Comparison of ENCODE assay signal across 17 cellular contexts in genomic region chr13:110690516-110690915, GRCh38. TPM values are rescaled to one million over a fixed set of nuclear protein-coding genes. Genes with fewer than 3 reads are reported as not detected.
DNase-seq lines count a peak whose midpoint lies in the region; ATAC-seq, FAIRE-seq and TF ChIP-seq lines count a peak whose summit lies in the region.
"Had no signal": no experiment of that assay in that cellular context is flagged by ENCODE, and none has a peak within 500 bp of the region (broad histone marks: within the 10 kb centered on the region; RNA-seq: fewer than 3 reads in every experiment).

No MANE protein-coding gene starts in this region.

- TF ChIP-seq CTCF in DND-41 (IDR thresholded peaks at IDR 0.05; ENCODE audit: borderline replicate concordance, extremely low read depth, low read length, poor library complexity, severe bottlenecking) = no peak
- no peak for TF ChIP-seq CTCF in WERI-Rb-1 (IDR thresholded peaks at IDR 0.05; ENCODE audit: low read depth, low read length)
- no peak for TF ChIP-seq CTCF in pancreas (IDR thresholded peaks at IDR 0.05)

- H3K27me3 ChIP-seq in DND-41 (ENCODE audit: insufficient read depth, low read length, poor library complexity) = no peaks in the 10 kb centered on the region
- no peaks in the 10 kb centered on the region for H3K27me3 ChIP-seq in WERI-Rb-1 (ENCODE audit: insufficient read depth, low read depth, severe bottlenecking)
- H3K27me3 ChIP-seq in pancreas = no peaks in the 10 kb centered on the region
- no peaks in the 10 kb centered on the region for H3K27me3 ChIP-seq in MG63
- H3K27me3 ChIP-seq: BLaER1 had no signal

- H3K79me2 ChIP-seq in DND-41 (ENCODE audit: insufficient read depth, low read length) = peaks cover 4% of the 10 kb centered on the region; the same call in 1 of the 2 replicates

- H3K27ac ChIP-seq in DND-41 (ENCODE audit: low read length) (no peak overlapping the region), WERI-Rb-1 (no peak overlapping the region), pancreas (no peak overlapping the region)
- H3K27ac ChIP-seq: BLaER1 had no signal

- H3K27me3 Mint-ChIP-seq in activated T-helper 1 cell treated with anti-CD3 and anti-CD28 coated beads, Interleukin-12 subunit alpha, Interleukin-12 subunit beta, Interleukin-2, Interleukin-4 antibody, amounts not matched to agents 30 ng/mL and 10 ng/mL and 1 ng/mL, durations not matched to agents 14 hours and 24 hours and 36 hours (ENCODE audit: insufficient read depth) = no peaks in the 10 kb centered on the region

- no peaks in the 10 kb centered on the region for H3K4me1 ChIP-seq in DND-41 (ENCODE audit: insufficient read depth, low read length)
- peaks cover 0 to 4% (median 0%) of the 10 kb centered on the region in 3 donors for H3K4me1 ChIP-seq in pancreas

- H3K36me3 Mint-ChIP-seq in activated T-helper 1 cell treated with anti-CD3 and anti-CD28 coated beads, Interleukin-12 subunit alpha, Interleukin-12 subunit beta, Interleukin-2, Interleukin-4 antibody, amounts not matched to agents 30 ng/mL and 10 ng/mL and 1 ng/mL, durations not matched to agents 14 hours and 24 hours and 36 hours (ENCODE audit: low read depth) = peaks cover 11% of the 10 kb centered on the region

- no peaks in the 10 kb centered on the region for H3K9me3 ChIP-seq in DND-41 (ENCODE audit: insufficient read depth, low read length, severe bottlenecking)
- H3K9me3 ChIP-seq in WERI-Rb-1 (ENCODE audit: severe bottlenecking) = no peaks in the 10 kb centered on the region
- H3K9me3 ChIP-seq in pancreas = no peaks in the 10 kb centered on the region
- no peaks in the 10 kb centered on the region for H3K9me3 ChIP-seq in MG63
- H3K9me3 ChIP-seq: BLaER1, SK-N-SH had no signal

- no peaks in the 10 kb centered on the region for H3K9me3 Mint-ChIP-seq in activated T-helper 1 cell treated with anti-CD3 and anti-CD28 coated beads, Interleukin-12 subunit alpha, Interleukin-12 subunit beta, Interleukin-2, Interleukin-4 antibody, amounts not matched to agents 30 ng/mL and 10 ng/mL and 1 ng/mL, durations not matched to agents 14 hours and 24 hours and 36 hours

- intact Hi-C loops in left colon (cut with DNase I, micrococcal nuclease) = no loop called here
- intact Hi-C loops in pancreas (cut with DNase I) = no loop called here
- intact Hi-C loops in activated T-helper 1 cell treated with anti-CD3 and anti-CD28 coated beads, Interleukin-12 subunit alpha, Interleukin-12 subunit beta, Interleukin-2, Interleukin-4 antibody, amounts not matched to agents 30 ng/mL and 10 ng/mL and 1 ng/mL, durations not matched to agents 14 hours and 24 hours and 36 hours (cut with micrococcal nuclease) = no loop called here

- no peak for DNase-seq in DND-41
- DNase-seq in WERI-Rb-1 = peak; percentile 5
- DNase-seq in left colon = no peak
- peak in 3 of 6 donors; percentile 14 to 41 (median 37) for DNase-seq in pancreas
- no peak for DNase-seq in activated T-helper 1 cell treated with anti-CD3 and anti-CD28 coated beads, Interleukin-12 subunit alpha, Interleukin-12 subunit beta, Interleukin-2, Interleukin-4 antibody, amounts not matched to agents 30 ng/mL and 10 ng/mL and 1 ng/mL, durations not matched to agents 14 hours and 24 hours and 36 hours (ENCODE audit: low spot score)
- no peak for DNase-seq in AG08395 (ENCODE audit: low spot score)
- no peak for DNase-seq in MG63
- DNase-seq: KG1, NCI-H1092, NCI-H226, Right ventricle myocardium superior, SK-N-SH had no signal

- no peak for FAIRE-seq in pancreas (lab: Jason Lieb, UNC)
- FAIRE-seq: GM12892, GM19239 had no signal

- H3K4me2 ChIP-seq in DND-41 (ENCODE audit: insufficient read depth, low read length) = no peak overlapping the region
- H3K4me2 ChIP-seq: BLaER1, SK-N-SH had no signal

- no peak overlapping the region for H3K4me3 Mint-ChIP-seq in activated T-helper 1 cell treated with anti-CD3 and anti-CD28 coated beads, Interleukin-12 subunit alpha, Interleukin-12 subunit beta, Interleukin-2, Interleukin-4 antibody, amounts not matched to agents 30 ng/mL and 10 ng/mL and 1 ng/mL, durations not matched to agents 14 hours and 24 hours and 36 hours

- H3K27ac Mint-ChIP-seq in activated T-helper 1 cell treated with anti-CD3 and anti-CD28 coated beads, Interleukin-12 subunit alpha, Interleukin-12 subunit beta, Interleukin-2, Interleukin-4 antibody, amounts not matched to agents 30 ng/mL and 10 ng/mL and 1 ng/mL, durations not matched to agents 14 hours and 24 hours and 36 hours = no peak overlapping the region

- WGBS in pancreas, 2 donors = 39 to 44% methylated on average over 8 of the region's 8 CpGs

- no peak overlapping the region for H2AFZ ChIP-seq in DND-41 (ENCODE audit: low read depth, low read length)

- H3K4me3 ChIP-seq in DND-41 (ENCODE audit: low read depth in 1 of 2, low read length in 2 of 2) (no peak overlapping the region), WERI-Rb-1 (ENCODE audit: low read depth, low read length) (no peak overlapping the region), pancreas (no peak overlapping the region), MG63 (no peak overlapping the region)
- H3K4me3 ChIP-seq: BLaER1 had no signal

- H4K20me1 ChIP-seq in DND-41 (ENCODE audit: insufficient read depth, low read length) = peaks cover 11% of the 10 kb centered on the region

- ATAC-seq in DND-41 (ENCODE audit: insufficient read depth, low read depth) = 0 out of 3 replicates have a peak, but pooled peaks have one; percentile 22
- peak; percentile 14 for ATAC-seq in left colon
- peak; percentile 63 to 89 (median 79) for ATAC-seq in pancreas
- no peak for ATAC-seq in GM19455 (IDR thresholded peaks at IDR 0.05; ENCODE audit: unreplicated experiment)
- ATAC-seq: Panc1 had no signal

- no peaks in the 10 kb centered on the region for H3K4me1 Mint-ChIP-seq in activated T-helper 1 cell treated with anti-CD3 and anti-CD28 coated beads, Interleukin-12 subunit alpha, Interleukin-12 subunit beta, Interleukin-2, Interleukin-4 antibody, amounts not matched to agents 30 ng/mL and 10 ng/mL and 1 ng/mL, durations not matched to agents 14 hours and 24 hours and 36 hours (ENCODE audit: low read depth)

- H3K9ac ChIP-seq in DND-41 (ENCODE audit: low read depth, low read length) = no peak overlapping the region
- H3K9ac ChIP-seq: BLaER1, SK-N-SH had no signal

- H3K36me3 ChIP-seq in DND-41 (ENCODE audit: insufficient read depth, low read length) = peaks cover 60% of the 10 kb centered on the region
- peaks cover 71% of the 10 kb centered on the region for H3K36me3 ChIP-seq in WERI-Rb-1
- H3K36me3 ChIP-seq in pancreas = peaks cover 0 to 17% (median 0%) of the 10 kb centered on the region in 3 donors
- peaks cover 50% of the 10 kb centered on the region for H3K36me3 ChIP-seq in MG63

RNA-seq across cellular contexts. Expression of gene CARS2, which starts 15.4 kb away (rescaled TPM):
- total RNA-seq in left colon (10 to 100 TPM; 38.4 to 55.8 TPM), pancreas (10 to 100 TPM; 18.2 to 38.8 (median 22.6) TPM)
- polyA plus RNA-seq in pancreas = 10 to 100 TPM; 92.3 to 98.7 TPM
- 106 and 110 TPM in 2 replicates for total RNA-seq in activated T-helper 1 cell treated with anti-CD3 and anti-CD28 coated beads, Interleukin-12 subunit alpha, Interleukin-12 subunit beta, Interleukin-2, Interleukin-4 antibody, amounts not matched to agents 30 ng/mL and 10 ng/mL and 1 ng/mL, durations not matched to agents 14 hours and 24 hours and 36 hours
- total RNA-seq in MG63 (2014; rRNA removed; shearing (Covaris generic); ENCODE audit: low replicate concordance) = 147 and 177 TPM in 2 replicates

RNA-seq across cellular contexts. Expression of gene ING1, which starts 23.0 kb away (rescaled TPM):
- total RNA-seq in left colon = 10 to 100 TPM; 13.2 to 15.2 TPM
- 1 to 10 TPM; 4.0 to 7.7 (median 6.0) TPM for total RNA-seq in pancreas
- polyA plus RNA-seq in pancreas = 1 to 10 TPM; 4.6 to 5.3 TPM
- 15.9 and 16.4 TPM in 2 replicates for total RNA-seq in activated T-helper 1 cell treated with anti-CD3 and anti-CD28 coated beads, Interleukin-12 subunit alpha, Interleukin-12 subunit beta, Interleukin-2, Interleukin-4 antibody, amounts not matched to agents 30 ng/mL and 10 ng/mL and 1 ng/mL, durations not matched to agents 14 hours and 24 hours and 36 hours
- total RNA-seq in MG63 (2014; rRNA removed; shearing (Covaris generic); ENCODE audit: low replicate concordance) = 5.2 and 14.7 TPM in 2 replicates
